Comparison of ENCODE assay signal across 9 cellular contexts in genomic region chr2:113894156-113894743, GRCh38. TPM values are rescaled to one million over a fixed set of nuclear protein-coding genes. Genes with fewer than 3 reads are reported as not detected.
A peak's percentile ranks its signal among the peaks of the same experiment; 100 is the strongest.
DNase-seq lines count a peak whose midpoint lies in the region; ATAC-seq, FAIRE-seq and TF ChIP-seq lines count a peak whose summit lies in the region.
"Had no signal": no experiment of that assay in that cellular context is flagged by ENCODE, and none has a peak within 500 bp of the region (broad histone marks: within the 10 kb centered on the region; RNA-seq: fewer than 3 reads in every experiment).

No MANE protein-coding gene starts in this region.

- H3K4me3 ChIP-seq in coronary artery (peak overlapping the region; percentile 22), pancreas (no peak overlapping the region)

- 41 to 50% methylated on average over 7 of the region's 7 CpGs for WGBS in pancreas, 2 donors

- H3K4me1 ChIP-seq in pancreas, result peaks cover 27 to 63% (median 63%) of the 10 kb centered on the region in 3 donors

- peak; percentile 73 for FAIRE-seq in pancreas (lab: Jason Lieb, UNC)
- FAIRE-seq: TTC549 had no signal

- no peak for TF ChIP-seq CTCF in coronary artery (IDR thresholded peaks at IDR 0.05)
- TF ChIP-seq CTCF in pancreas (IDR thresholded peaks at IDR 0.05), result no peak

- peak in 2 of 4 donors; percentile 4 to 34 for ATAC-seq in pancreas

- no peaks in the 10 kb centered on the region for H3K27me3 ChIP-seq in pancreas

- no peaks in the 10 kb centered on the region for H3K9me3 ChIP-seq in pancreas

- peak; percentile 75 for DNase-seq in GF-D8 (lab: John Stamatoyannopoulos, UW)
- peak; percentile 71 for DNase-seq in NOMO-1 treated with DMSO at 0.1 percent for 48 hours (lab: John Stamatoyannopoulos, UW; ENCODE audit: unreplicated experiment)
- DNase-seq in coronary artery (ENCODE audit: low spot score), result no peak
- DNase-seq in pancreas, result peak in 1 of 6 donors; percentile 36
- DNase-seq in superior temporal gyrus (ENCODE audit: extremely low spot score), result no peak
- no peak for DNase-seq in C1 segment of cervical spinal cord (lab: John Stamatoyannopoulos, UW)
- DNase-seq in stimulated activated CD4-positive, alpha-beta T cell treated with anti-CD3 and anti-CD28 coated beads, Interleukin-4, amount 100 ng/mL, for 4 hours, result no peak
- DNase-seq in stimulated activated CD4-positive, alpha-beta T cell treated with anti-CD3 and anti-CD28 coated beads, Interleukin-12 subunit alpha, Interleukin-12 subunit beta, amount 100 ng/mL, for 4 hours, result no peak

- intact Hi-C loops in pancreas (cut with DNase I), result no loop called here

- H3K36me3 ChIP-seq in pancreas, result no peaks in the 10 kb centered on the region

- H3K27ac ChIP-seq in coronary artery, result peak overlapping the region; percentile 57 to 63
- H3K27ac ChIP-seq in pancreas, result peak overlapping the region in 2 of 4 donors; percentile 7 to 16

RNA-seq across cellular contexts. Expression of gene ACTR3, which starts 4.4 kb away (rescaled TPM):
- 100 to 1,000 TPM in 1 of 6 donors, 10 to 100 TPM in 5; 44.5 to 112 (median 72.7) TPM for total RNA-seq in pancreas
- polyA plus RNA-seq in pancreas, result 10 to 100 TPM; 10.3 to 27.3 TPM

Comparison
In these comparisons a context has a peak if more than half of its experiments do, and no peak if none do; other contexts are left out.
1. DNase-seq: peak in GF-D8 (single experiment) and NOMO-1 treated with DMSO at 0.1 percent for 48 hours (single experiment); none in coronary artery (single experiment), superior temporal gyrus (single experiment), C1 segment of cervical spinal cord (0 of 14), stimulated activated CD4-positive, alpha-beta T cell treated with anti-CD3 and anti-CD28 coated beads, Interleukin-4, amount 100 ng/mL, for 4 hours (0 of 2) and stimulated activated CD4-positive, alpha-beta T cell treated with anti-CD3 and anti-CD28 coated beads, Interleukin-12 subunit alpha, Interleukin-12 subunit beta, amount 100 ng/mL, for 4 hours (single experiment).